Comparison of ENCODE assay signal across 23 cellular contexts in genomic region chr10:18195060-18195799, GRCh38. TPM values are rescaled to one million over a fixed set of nuclear protein-coding genes. Genes with fewer than 3 reads are reported as not detected.
A peak's percentile ranks its signal among the peaks of the same experiment; 100 is the strongest.
DNase-seq lines count a peak whose midpoint lies in the region; ATAC-seq and TF ChIP-seq lines count a peak whose summit lies in the region.
"Had no signal": no experiment of that assay in that cellular context is flagged by ENCODE, and none has a peak within 500 bp of the region (broad histone marks: within the 10 kb centered on the region; RNA-seq: fewer than 3 reads in every experiment).

No MANE protein-coding gene starts in this region.

- H3K4me3 ChIP-seq in right atrium auricular region (no peak overlapping the region), choroid plexus epithelial cell (ENCODE audit: low read depth, low read length) (no peak overlapping the region), uterus (no peak overlapping the region)
- H3K4me3 ChIP-seq in CD8-positive, alpha-beta T cell (ENCODE audit: low read depth, low read length), result no peak overlapping the region
- H3K4me3 ChIP-seq: lower lobe of right lung, SJCRH30 had no signal

- H3K4me1 ChIP-seq in right atrium auricular region, result peaks cover 0 to 10% of the 10 kb centered on the region in 2 donors
- peaks cover 5 to 14% of the 10 kb centered on the region in 2 donors for H3K4me1 ChIP-seq in uterus
- H3K4me1 ChIP-seq in CD8-positive, alpha-beta T cell (ENCODE audit: insufficient read depth, low read length), result no peaks in the 10 kb centered on the region
- H3K4me1 ChIP-seq: SJCRH30 had no signal

- peak; percentile 16 for ATAC-seq in Right ventricle myocardium inferior
- no peak for ATAC-seq in CD8-positive, alpha-beta T cell
- ATAC-seq: lower lobe of right lung; naive thymus-derived CD4-positive, alpha-beta T cell; stimulated activated effector memory CD8-positive, alpha-beta T cell treated with anti-CD3 and anti-CD28 coated beads, Interleukin-12 subunit alpha, Interleukin-12 subunit beta, amount 100 ng/mL, for 72 hours had no signal

- no peaks in the 10 kb centered on the region for H3K36me3 Mint-ChIP-seq in CD8-positive, alpha-beta T cell
- H3K36me3 Mint-ChIP-seq: CD4-positive, CD25-positive, alpha-beta regulatory T cell; naive thymus-derived CD4-positive, alpha-beta T cell; stimulated activated effector memory CD8-positive, alpha-beta T cell treated with anti-CD3 and anti-CD28 coated beads, Interleukin-12 subunit alpha, Interleukin-12 subunit beta, amount 100 ng/mL, for 72 hours had no signal

- no peak overlapping the region for H3K4me3 Mint-ChIP-seq in CD8-positive, alpha-beta T cell
- H3K4me3 Mint-ChIP-seq: CD4-positive, CD25-positive, alpha-beta regulatory T cell; naive thymus-derived CD4-positive, alpha-beta T cell; stimulated activated effector memory CD8-positive, alpha-beta T cell treated with anti-CD3 and anti-CD28 coated beads, Interleukin-12 subunit alpha, Interleukin-12 subunit beta, amount 100 ng/mL, for 72 hours had no signal

- no peaks in the 10 kb centered on the region for H3K27me3 Mint-ChIP-seq in CD8-positive, alpha-beta T cell (ENCODE audit: low read depth)

- CTCF ChIA-PET in CD8-positive, alpha-beta T cell (lab: Charles Lee), result no interaction called here

- no peaks in the 10 kb centered on the region for H3K4me1 Mint-ChIP-seq in CD8-positive, alpha-beta T cell (ENCODE audit: low read depth)
- H3K4me1 Mint-ChIP-seq: CD4-positive, CD25-positive, alpha-beta regulatory T cell; naive thymus-derived CD4-positive, alpha-beta T cell; stimulated activated effector memory CD8-positive, alpha-beta T cell treated with anti-CD3 and anti-CD28 coated beads, Interleukin-12 subunit alpha, Interleukin-12 subunit beta, amount 100 ng/mL, for 72 hours had no signal

- H3K36me3 ChIP-seq in right atrium auricular region, result no peaks in the 10 kb centered on the region
- H3K36me3 ChIP-seq in uterus, result no peaks in the 10 kb centered on the region
- no peaks in the 10 kb centered on the region for H3K36me3 ChIP-seq in CD8-positive, alpha-beta T cell (ENCODE audit: insufficient read depth, low read length)
- H3K36me3 ChIP-seq: lower lobe of right lung, SJCRH30 had no signal

- H3K27ac Mint-ChIP-seq in CD8-positive, alpha-beta T cell, result no peak overlapping the region
- H3K27ac Mint-ChIP-seq: CD4-positive, CD25-positive, alpha-beta regulatory T cell; naive thymus-derived CD4-positive, alpha-beta T cell; stimulated activated effector memory CD8-positive, alpha-beta T cell treated with anti-CD3 and anti-CD28 coated beads, Interleukin-12 subunit alpha, Interleukin-12 subunit beta, amount 100 ng/mL, for 72 hours had no signal

- peaks cover 5% of the 10 kb centered on the region for H3K9me3 Mint-ChIP-seq in CD8-positive, alpha-beta T cell

- no peak for TF ChIP-seq POLR2A in uterus (IDR thresholded peaks at IDR 0.05)

- no peak for TF ChIP-seq CTCF in right atrium auricular region (IDR thresholded peaks at IDR 0.05)
- no peak for TF ChIP-seq CTCF in choroid plexus epithelial cell (conservative IDR thresholded peaks at IDR 0.05; ENCODE audit: low read depth, low read length)
- no peak for TF ChIP-seq CTCF in uterus (IDR thresholded peaks at IDR 0.05)
- no peak for TF ChIP-seq CTCF in CD8-positive, alpha-beta T cell (IDR thresholded peaks at IDR 0.05)

- peak overlapping the region in 1 of 2 donors; percentile 15 for H3K27ac ChIP-seq in right atrium auricular region
- peak overlapping the region; percentile 84 to 87 for H3K27ac ChIP-seq in uterus
- no peak overlapping the region for H3K27ac ChIP-seq in CD8-positive, alpha-beta T cell (ENCODE audit: low read depth, low read length)
- H3K27ac ChIP-seq: lower lobe of right lung, SJCRH30 had no signal

- H3K9me3 ChIP-seq in right atrium auricular region, result no peaks in the 10 kb centered on the region
- H3K9me3 ChIP-seq in uterus, result no peaks in the 10 kb centered on the region
- no peaks in the 10 kb centered on the region for H3K9me3 ChIP-seq in CD8-positive, alpha-beta T cell (ENCODE audit: low read length)
- H3K9me3 ChIP-seq: lower lobe of right lung, SJCRH30 had no signal

- H3K27me3 ChIP-seq in right atrium auricular region, result no peaks in the 10 kb centered on the region
- no peaks in the 10 kb centered on the region for H3K27me3 ChIP-seq in uterus
- H3K27me3 ChIP-seq in CD8-positive, alpha-beta T cell (ENCODE audit: insufficient read depth, low read length), result no peaks in the 10 kb centered on the region
- H3K27me3 ChIP-seq: SJCRH30 had no signal

- POLR2A ChIA-PET in CD8-positive, alpha-beta T cell (lab: Charles Lee), result no interaction called here

- DNase-seq in Right ventricle myocardium inferior (ENCODE audit: missing footprints), result peak; percentile 27
- DNase-seq in right atrium auricular region (ENCODE audit: low spot score), result no peak
- DNase-seq in choroid plexus epithelial cell (ENCODE audit: low read depth), result peak; percentile 38
- peak; percentile 74 for DNase-seq in iris pigment epithelial cell (ENCODE audit: low read depth)
- DNase-seq in uterus, result peak; percentile 54 to 55
- DNase-seq in NCI-H1930 (lab: John Stamatoyannopoulos, UW), result no peak
- DNase-seq in CD8-positive, alpha-beta T cell, result no peak
- DNase-seq in SIG-M5 (lab: John Stamatoyannopoulos, UW), result no peak
- DNase-seq: activated CD4-positive, alpha-beta T cell treated with anti-CD3 and anti-CD28 coated beads for 1 hour; CD4-positive, CD25-positive, alpha-beta regulatory T cell; DMS79 treated with DMSO at 0.1 percent for 48 hours; lower lobe of right lung; MM.1S; naive thymus-derived CD4-positive, alpha-beta T cell; NCI-H2029 treated with DMSO at 0.1 percent for 48 hours; NCI-H524; posterior cingulate gyrus; SJCRH30; T-helper 9 cell; trophoblast cell had no signal

- intact Hi-C loops in Right ventricle myocardium inferior (cut with DNase I), result no loop called here
- intact Hi-C loops in uterus (cut with DNase I; ENCODE audit: low total_unique reads), result no loop called here
- intact Hi-C loops in CD8-positive, alpha-beta T cell (cut with DNase I, micrococcal nuclease), result no loop called here

RNA-seq across cellular contexts. Expression of gene CACNB2, which starts 55.0 kb away (rescaled TPM):
- 45.6 TPM for total RNA-seq in Right ventricle myocardium inferior
- total RNA-seq in right atrium auricular region, result 10 to 100 TPM; 19.0 to 20.6 TPM
- 10 to 100 TPM; 19.4 to 33.0 (median 27.0) TPM for total RNA-seq in uterus
- total RNA-seq in CD8-positive, alpha-beta T cell, result not detected
- total RNA-seq: A172, OCI-LY7 had no signal

Comparison
In these comparisons a context has a peak if more than half of its experiments do, and no peak if none do; other contexts are left out.
1. DNase-seq: peak in Right ventricle myocardium inferior (single experiment), choroid plexus epithelial cell (single experiment), iris pigment epithelial cell (single experiment) and uterus (2 of 2); none in right atrium auricular region (single experiment), NCI-H1930 (0 of 2), CD8-positive, alpha-beta T cell (0 of 7) and SIG-M5 (single experiment).
2. RNA of gene CACNB2, which starts 55.0 kb away (total RNA-seq): 45.6 TPM in Right ventricle myocardium inferior (single experiment), 19.4 to 33.0 TPM in uterus and 19.0 to 20.6 TPM in right atrium auricular region; not detected in CD8-positive, alpha-beta T cell; every median in the first group is over 10 times any median in the second.